ENCODE assay signal across 1 cellular context in genomic region chr2:134704173-134704572, GRCh38.
TF ChIP-seq lines count a peak whose summit lies in the region.

No MANE protein-coding gene starts in this region.

TF ChIP-seq in K562, 482 proteins besides CTCF, POLR2A, EP300 and RAD21:
- no peak for TF ChIP-seq HEY1 (CRISPR knock-in tag; IDR thresholded peaks at IDR 0.05; ENCODE audit: borderline replicate concordance)
- TF ChIP-seq, protein P1, sequence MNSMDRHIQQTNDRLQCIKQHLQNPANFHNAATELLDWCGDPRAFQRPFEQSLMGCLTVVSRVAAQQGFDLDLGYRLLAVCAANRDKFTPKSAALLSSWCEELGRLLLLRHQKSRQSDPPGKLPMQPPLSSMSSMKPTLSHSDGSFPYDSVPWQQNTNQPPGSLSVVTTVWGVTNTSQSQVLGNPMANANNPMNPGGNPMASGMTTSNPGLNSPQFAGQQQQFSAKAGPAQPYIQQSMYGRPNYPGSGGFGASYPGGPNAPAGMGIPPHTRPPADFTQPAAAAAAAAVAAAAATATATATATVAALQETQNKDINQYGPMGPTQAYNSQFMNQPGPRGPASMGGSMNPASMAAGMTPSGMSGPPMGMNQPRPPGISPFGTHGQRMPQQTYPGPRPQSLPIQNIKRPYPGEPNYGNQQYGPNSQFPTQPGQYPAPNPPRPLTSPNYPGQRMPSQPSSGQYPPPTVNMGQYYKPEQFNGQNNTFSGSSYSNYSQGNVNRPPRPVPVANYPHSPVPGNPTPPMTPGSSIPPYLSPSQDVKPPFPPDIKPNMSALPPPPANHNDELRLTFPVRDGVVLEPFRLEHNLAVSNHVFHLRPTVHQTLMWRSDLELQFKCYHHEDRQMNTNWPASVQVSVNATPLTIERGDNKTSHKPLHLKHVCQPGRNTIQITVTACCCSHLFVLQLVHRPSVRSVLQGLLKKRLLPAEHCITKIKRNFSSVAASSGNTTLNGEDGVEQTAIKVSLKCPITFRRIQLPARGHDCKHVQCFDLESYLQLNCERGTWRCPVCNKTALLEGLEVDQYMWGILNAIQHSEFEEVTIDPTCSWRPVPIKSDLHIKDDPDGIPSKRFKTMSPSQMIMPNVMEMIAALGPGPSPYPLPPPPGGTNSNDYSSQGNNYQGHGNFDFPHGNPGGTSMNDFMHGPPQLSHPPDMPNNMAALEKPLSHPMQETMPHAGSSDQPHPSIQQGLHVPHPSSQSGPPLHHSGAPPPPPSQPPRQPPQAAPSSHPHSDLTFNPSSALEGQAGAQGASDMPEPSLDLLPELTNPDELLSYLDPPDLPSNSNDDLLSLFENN (IDR thresholded peaks at IDR 0.05; ENCODE audit: low read depth in 2 of 2, low read length in 2 of 2), result no peak
- TF ChIP-seq, protein P2, sequence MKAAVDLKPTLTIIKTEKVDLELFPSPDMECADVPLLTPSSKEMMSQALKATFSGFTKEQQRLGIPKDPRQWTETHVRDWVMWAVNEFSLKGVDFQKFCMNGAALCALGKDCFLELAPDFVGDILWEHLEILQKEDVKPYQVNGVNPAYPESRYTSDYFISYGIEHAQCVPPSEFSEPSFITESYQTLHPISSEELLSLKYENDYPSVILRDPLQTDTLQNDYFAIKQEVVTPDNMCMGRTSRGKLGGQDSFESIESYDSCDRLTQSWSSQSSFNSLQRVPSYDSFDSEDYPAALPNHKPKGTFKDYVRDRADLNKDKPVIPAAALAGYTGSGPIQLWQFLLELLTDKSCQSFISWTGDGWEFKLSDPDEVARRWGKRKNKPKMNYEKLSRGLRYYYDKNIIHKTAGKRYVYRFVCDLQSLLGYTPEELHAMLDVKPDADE (conservative IDR thresholded peaks at IDR 0.05; ENCODE audit: control insufficient read depth, low read depth, low read length), result no peak
- TF ChIP-seq ERF (CRISPR knock-in tag; IDR thresholded peaks at IDR 0.05), result 0 out of 2 replicates have a peak, but pooled peaks have one; percentile 8
- TF ChIP-seq PHTF2 (CRISPR knock-in tag; IDR thresholded peaks at IDR 0.05), result no peak
- no peak for TF ChIP-seq ARID2 (IDR thresholded peaks at IDR 0.05)
- TF ChIP-seq ZNF644 (tag; IDR thresholded peaks at IDR 0.05; ENCODE audit: low read depth), result no peak
- TF ChIP-seq EGR1 (conservative IDR thresholded peaks at IDR 0.05), result no peak
- no peak for TF ChIP-seq ZNF165 (CRISPR knock-in tag; IDR thresholded peaks at IDR 0.05; ENCODE audit: borderline replicate concordance)
- TF ChIP-seq JUN (IDR thresholded peaks at IDR 0.05; ENCODE audit: borderline replicate concordance, low read depth, low read length), result no peak
- TF ChIP-seq JUN (CRISPR knock-in tag; IDR thresholded peaks at IDR 0.05; ENCODE audit: borderline replicate concordance), result no peak
- no peak for TF ChIP-seq ZNF124 (CRISPR knock-in tag; IDR thresholded peaks at IDR 0.05)
- 0 out of 4 replicates have a peak, but pooled peaks of 1 of the 2 experiments have one; percentile 19 for TF ChIP-seq MAZ (CRISPR knock-in tag; conservative IDR thresholded peaks at IDR 0.05 in 1 of 2, IDR thresholded peaks at IDR 0.05 in 1 of 2)
- no peak for TF ChIP-seq SMARCC2 (IDR thresholded peaks at IDR 0.05; ENCODE audit: low read depth)
- peak; percentile 61 for TF ChIP-seq ZNF143 (CRISPR knock-in tag; IDR thresholded peaks at IDR 0.05)
- TF ChIP-seq, protein P3, sequence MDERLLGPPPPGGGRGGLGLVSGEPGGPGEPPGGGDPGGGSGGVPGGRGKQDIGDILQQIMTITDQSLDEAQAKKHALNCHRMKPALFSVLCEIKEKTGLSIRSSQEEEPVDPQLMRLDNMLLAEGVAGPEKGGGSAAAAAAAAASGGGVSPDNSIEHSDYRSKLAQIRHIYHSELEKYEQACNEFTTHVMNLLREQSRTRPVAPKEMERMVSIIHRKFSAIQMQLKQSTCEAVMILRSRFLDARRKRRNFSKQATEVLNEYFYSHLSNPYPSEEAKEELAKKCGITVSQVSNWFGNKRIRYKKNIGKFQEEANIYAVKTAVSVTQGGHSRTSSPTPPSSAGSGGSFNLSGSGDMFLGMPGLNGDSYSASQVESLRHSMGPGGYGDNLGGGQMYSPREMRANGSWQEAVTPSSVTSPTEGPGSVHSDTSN (CRISPR knock-in tag; IDR thresholded peaks at IDR 0.05; ENCODE audit: low read depth), result no peak
- TF ChIP-seq, protein P3 (tag; conservative IDR thresholded peaks at IDR 0.05; ENCODE audit: low read depth), result no peak
- no peak for TF ChIP-seq SMARCA4 (IDR thresholded peaks at IDR 0.05)
- TF ChIP-seq, protein P4, sequence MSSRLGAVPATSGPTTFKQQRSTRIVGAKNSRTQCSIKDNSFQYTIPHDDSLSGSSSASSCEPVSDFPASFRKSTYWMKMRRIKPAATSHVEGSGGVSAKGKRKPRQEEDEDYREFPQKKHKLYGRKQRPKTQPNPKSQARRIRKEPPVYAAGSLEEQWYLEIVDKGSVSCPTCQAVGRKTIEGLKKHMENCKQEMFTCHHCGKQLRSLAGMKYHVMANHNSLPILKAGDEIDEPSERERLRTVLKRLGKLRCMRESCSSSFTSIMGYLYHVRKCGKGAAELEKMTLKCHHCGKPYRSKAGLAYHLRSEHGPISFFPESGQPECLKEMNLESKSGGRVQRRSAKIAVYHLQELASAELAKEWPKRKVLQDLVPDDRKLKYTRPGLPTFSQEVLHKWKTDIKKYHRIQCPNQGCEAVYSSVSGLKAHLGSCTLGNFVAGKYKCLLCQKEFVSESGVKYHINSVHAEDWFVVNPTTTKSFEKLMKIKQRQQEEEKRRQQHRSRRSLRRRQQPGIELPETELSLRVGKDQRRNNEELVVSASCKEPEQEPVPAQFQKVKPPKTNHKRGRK (tag; IDR thresholded peaks at IDR 0.05), result no peak
- 0 out of 2 replicates have a peak, but pooled peaks have one; percentile 16 for TF ChIP-seq E2F3 (CRISPR knock-in tag; IDR thresholded peaks at IDR 0.05)
- TF ChIP-seq STAT5A (IDR thresholded peaks at IDR 0.05; ENCODE audit: borderline replicate concordance, low read length), result no peak
- TF ChIP-seq SREBF1 (IDR thresholded peaks at IDR 0.05; ENCODE audit: borderline replicate concordance, low read depth, low read length), result no peak
- no peak for TF ChIP-seq ZNF717 (CRISPR knock-in tag; IDR thresholded peaks at IDR 0.05)
- no peak for TF ChIP-seq NFIC (IDR thresholded peaks at IDR 0.05)
- no peak for TF ChIP-seq GMEB1 (CRISPR knock-in tag; IDR thresholded peaks at IDR 0.05)
- TF ChIP-seq MNT (conservative IDR thresholded peaks at IDR 0.05), result no peak
- TF ChIP-seq CBX3 (IDR thresholded peaks at IDR 0.05; ENCODE audit: borderline replicate concordance in 1 of 2, low read length in 2 of 2), result no peak
- TF ChIP-seq SRSF3 (IDR thresholded peaks at IDR 0.05; ENCODE audit: insufficient read depth, low read length), result no peak
TF ChIP-seq in K562: peak in this region for 4.
